In the genomic region with DNA sequence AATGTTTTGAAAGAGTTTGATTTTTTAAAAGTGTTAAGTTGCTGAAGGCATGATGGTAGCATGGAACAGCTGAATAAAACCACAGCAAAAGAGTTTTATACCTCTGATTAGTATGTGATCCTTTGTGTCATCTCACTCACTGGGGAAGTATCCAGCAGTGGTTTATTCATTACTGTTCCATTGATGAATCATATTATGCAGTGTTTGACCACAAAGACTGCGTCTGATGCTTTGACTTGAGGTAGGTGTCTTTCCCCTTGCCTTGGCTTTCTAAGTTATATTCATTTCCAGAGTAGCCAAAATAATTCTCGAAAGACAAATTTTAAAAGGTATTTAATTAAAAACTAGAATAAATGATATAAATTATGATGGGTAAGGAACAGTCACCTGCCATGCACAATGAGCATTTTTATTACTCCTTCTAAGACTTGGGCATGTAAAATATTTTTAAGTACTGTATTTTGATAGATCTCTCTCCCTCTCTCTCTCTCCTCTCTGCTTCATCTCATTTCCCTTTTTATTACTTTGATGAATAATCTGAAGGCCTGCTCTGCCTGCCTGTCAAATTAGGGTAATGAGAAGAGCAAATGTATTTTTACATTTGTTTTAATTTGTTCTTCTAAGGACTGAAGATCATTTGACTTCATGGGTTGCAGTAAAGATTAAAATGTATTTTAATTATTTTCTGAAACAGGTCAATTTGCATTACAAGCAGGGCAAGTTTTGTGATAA, we compare ENCODE assay signal across 9 cellular contexts.
DNase-seq lines count a peak whose midpoint lies in the region; ATAC-seq and TF ChIP-seq lines count a peak whose summit lies in the region.
"Had no signal": no experiment of that assay in that cellular context is flagged by ENCODE, and none has a peak within 500 bp of the region (broad histone marks: within the 10 kb centered on the region; RNA-seq: fewer than 3 reads in every experiment).

No MANE protein-coding gene starts in this region.

- DNase-seq in Caki2 (ENCODE audit: low read depth), result peak; percentile 59
- DNase-seq in choroid plexus epithelial cell (ENCODE audit: low read depth), result peak; percentile 74
- DNase-seq in NCI-H2196 treated with DMSO at 0.1 percent for 48 hours (lab: John Stamatoyannopoulos, UW; ENCODE audit: unreplicated experiment), result no peak
- no peak for DNase-seq in T-helper 9 cell
- DNase-seq in mucosa of descending colon, result no peak
- no peak for DNase-seq in activated CD4-positive, alpha-beta T cell treated with anti-CD3 and anti-CD28 coated beads, Interleukin-2, amount 50 U/mL, for 48 hours
- DNase-seq: esophagus squamous epithelium had no signal

- no peaks in the 10 kb centered on the region for H3K9me3 ChIP-seq in mucosa of descending colon
- H3K9me3 ChIP-seq: esophagus squamous epithelium had no signal

- in situ Hi-C loops in Caki2 (cut with HindIII; ENCODE audit: low pct_unique_long_range_greater_than_20kb, low sequenced_read_pairs), result no loop called here

- H3K4me3 ChIP-seq in choroid plexus epithelial cell (ENCODE audit: low read depth, low read length) (no peak overlapping the region), mucosa of descending colon (no peak overlapping the region)
- H3K4me3 ChIP-seq: esophagus squamous epithelium had no signal

- H3K4me1 ChIP-seq in mucosa of descending colon (ENCODE audit: low read depth), result peaks cover 11% of the 10 kb centered on the region
- H3K4me1 ChIP-seq: esophagus squamous epithelium had no signal

- intact Hi-C loops in mucosa of descending colon (cut with DNase I, micrococcal nuclease), result no loop called here

- no peak for TF ChIP-seq CTCF in choroid plexus epithelial cell (conservative IDR thresholded peaks at IDR 0.05; ENCODE audit: low read depth, low read length)
- no peak for TF ChIP-seq CTCF in mucosa of descending colon (IDR thresholded peaks at IDR 0.05)

- ATAC-seq in GM19455 (IDR thresholded peaks at IDR 0.05; ENCODE audit: unreplicated experiment), result peak; percentile 74
- ATAC-seq in HG03175 (IDR thresholded peaks at IDR 0.05; ENCODE audit: unreplicated experiment), result peak; percentile 83
- no peak for ATAC-seq in mucosa of descending colon

- H3K36me3 ChIP-seq in mucosa of descending colon (ENCODE audit: low read depth), result no peaks in the 10 kb centered on the region
- H3K36me3 ChIP-seq: esophagus squamous epithelium had no signal

Comparison
In these comparisons a context has a peak if more than half of its experiments do, and no peak if none do; other contexts are left out.
1. DNase-seq: peak in Caki2 (single experiment) and choroid plexus epithelial cell (single experiment); none in NCI-H2196 treated with DMSO at 0.1 percent for 48 hours (single experiment), T-helper 9 cell (single experiment), mucosa of descending colon (0 of 3) and activated CD4-positive, alpha-beta T cell treated with anti-CD3 and anti-CD28 coated beads, Interleukin-2, amount 50 U/mL, for 48 hours (0 of 2).